Comparison of ENCODE assay signal across 21 cellular contexts in genomic region chr1:204460346-204460745, GRCh38. TPM values are rescaled to one million over a fixed set of nuclear protein-coding genes. Genes with fewer than 3 reads are reported as not detected.
DNase-seq lines count a peak whose midpoint lies in the region; ATAC-seq and TF ChIP-seq lines count a peak whose summit lies in the region.
"Had no signal": no experiment of that assay in that cellular context is flagged by ENCODE, and none has a peak within 500 bp of the region (broad histone marks: within the 10 kb centered on the region; RNA-seq: fewer than 3 reads in every experiment).

No MANE protein-coding gene starts in this region.

- no peak for TF ChIP-seq CTCF in CD4-positive, alpha-beta T cell (IDR thresholded peaks at IDR 0.05)
- no peak for TF ChIP-seq CTCF in HEK293 (tag by site-specific recombination; IDR thresholded peaks at IDR 0.05)
- TF ChIP-seq CTCF in esophagus squamous epithelium (IDR thresholded peaks at IDR 0.05): no peak

- CTCF ChIA-PET in CD4-positive, alpha-beta T cell (lab: Charles Lee): no interaction called here
- CTCF ChIA-PET in HEK293 (lab: Yijun Ruan, JAX): no interaction called here

- ATAC-seq in CD4-positive, alpha-beta T cell (ENCODE audit: poor library complexity): no peak

- no peaks in the 10 kb centered on the region for H3K9me3 ChIP-seq in CD4-positive, alpha-beta T cell (ENCODE audit: control insufficient read depth, low read length)
- no peaks in the 10 kb centered on the region for H3K9me3 ChIP-seq in HEK293 (ENCODE audit: control insufficient read depth, insufficient read depth, low read depth, low read length)
- no peaks in the 10 kb centered on the region for H3K9me3 ChIP-seq in esophagus squamous epithelium
- H3K9me3 ChIP-seq: BE2C, MG63, right lobe of liver, testis had no signal

- H3K36me3 Mint-ChIP-seq in CD4-positive, alpha-beta T cell (ENCODE audit: low read depth): peaks cover 81% of the 10 kb centered on the region

- no peak overlapping the region for H3K27ac ChIP-seq in CD4-positive, alpha-beta T cell (ENCODE audit: low read depth, low read length)
- no peak overlapping the region for H3K27ac ChIP-seq in HEK293 (ENCODE audit: extremely low read depth, low read depth, low read length)
- H3K27ac ChIP-seq in esophagus squamous epithelium: peak overlapping the region in 3 of 4 donors; percentile 48 to 73 (median 70)
- H3K27ac ChIP-seq in skin epidermis: peak overlapping the region in 11 of 21 experiments; percentile 1 to 87 (median 70)
- H3K27ac ChIP-seq: hepatocyte, right lobe of liver, RWPE1, testis had no signal

- POLR2A ChIA-PET in CD4-positive, alpha-beta T cell (lab: Charles Lee): interaction anchor here (1.3 kb wide), 1 partner anchor 34 kb away, joined by 5 read pairs; the partner anchor contains the start of gene PIK3C2B
- POLR2A ChIA-PET in HEK293 (lab: Yijun Ruan, JAX): no interaction called here

- H3K4me1 ChIP-seq in HEK293 (ENCODE audit: control insufficient read depth, insufficient read depth, low read length) (no peaks in the 10 kb centered on the region), esophagus squamous epithelium (peaks cover 19 to 65% (median 33%) of the 10 kb centered on the region in 3 donors)
- H3K4me1 ChIP-seq: right lobe of liver had no signal

- no peak overlapping the region for H3K4me3 ChIP-seq in HEK293 (ENCODE audit: low read depth, low read length)
- no peak overlapping the region for H3K4me3 ChIP-seq in esophagus squamous epithelium
- H3K4me3 ChIP-seq in skin epidermis: no peak overlapping the region
- H3K4me3 ChIP-seq: hepatocyte, MG63, right lobe of liver, testis had no signal

- no peak for TF ChIP-seq POLR2A in esophagus squamous epithelium (IDR thresholded peaks at IDR 0.05)

- intact Hi-C loops in CD4-positive, alpha-beta T cell (cut with DNase I, micrococcal nuclease): no loop called here
- intact Hi-C loops in esophagus squamous epithelium (cut with DNase I): no loop called here

- H3K27me3 Mint-ChIP-seq in CD4-positive, alpha-beta T cell: no peaks in the 10 kb centered on the region

- no peak overlapping the region for H3K4me3 Mint-ChIP-seq in CD4-positive, alpha-beta T cell
- H3K4me3 Mint-ChIP-seq: mesothelial cell of epicardium had no signal

- H3K9me3 Mint-ChIP-seq in CD4-positive, alpha-beta T cell: no peaks in the 10 kb centered on the region
- H3K9me3 Mint-ChIP-seq: mesothelial cell of epicardium had no signal

- H3K4me1 Mint-ChIP-seq in CD4-positive, alpha-beta T cell (ENCODE audit: low read depth): peaks cover 60% of the 10 kb centered on the region

- H3K36me3 ChIP-seq in HEK293 (ENCODE audit: control insufficient read depth in 2 of 2, insufficient read depth in 1 of 2, low read length in 2 of 2) (peaks cover 0 to 22% of the 10 kb centered on the region in 2 experiments; a peak in 1 of 3 replicates), esophagus squamous epithelium (peaks cover 6 to 97% (median 9%) of the 10 kb centered on the region in 3 donors)
- H3K36me3 ChIP-seq: MG63 had no signal

- no peak for DNase-seq in CD4-positive, alpha-beta T cell
- DNase-seq in esophagus squamous epithelium (lab: John Stamatoyannopoulos, UW) (no peak), foreskin melanocyte (no peak), 8988T (no peak), kidney tubule cell (ENCODE audit: low spot score) (no peak)
- DNase-seq: BE2C; DMS 273 treated with DMSO at 0.1 percent for 48 hours; effector CD4-positive, alpha-beta T cell; kidney; MG63; NCI-H446; NK-92 treated with Interleukin-12 subunit alpha and Interleukin-12 subunit beta, amount 100 ng/mL, for 24 hours; occipital lobe; right lobe of liver; stimulated activated CD4-positive, alpha-beta T cell treated with anti-CD3 and anti-CD28 coated beads, Interleukin-1b, Interleukin-23, amount 100 ng/mL, for 48 hours; testis had no signal

- H3K27me3 ChIP-seq in CD4-positive, alpha-beta T cell (ENCODE audit: control insufficient read depth, insufficient read depth, low read length): no peaks in the 10 kb centered on the region
- H3K27me3 ChIP-seq in esophagus squamous epithelium: no peaks in the 10 kb centered on the region
- H3K27me3 ChIP-seq: BE2C, hepatocyte, MG63, right lobe of liver, testis had no signal

- peak overlapping the region; percentile 75 for H3K27ac Mint-ChIP-seq in CD4-positive, alpha-beta T cell
- H3K27ac Mint-ChIP-seq: mesothelial cell of epicardium had no signal

- WGBS in esophagus squamous epithelium, 2 donors: 93 to 98% methylated on average over 4 to 8 of the region's 8 CpGs

TF ChIP-seq in HEK293, 187 proteins besides CTCF, POLR2A, EP300 and RAD21:
- TF ChIP-seq ZNF626 (tag by site-specific recombination; IDR thresholded peaks at IDR 0.05) (no peak), EGR2 (tag by site-specific recombination; IDR thresholded peaks at IDR 0.05; ENCODE audit: low read depth) (0 out of 2 replicates have a peak, but pooled peaks have one; percentile 16)

RNA-seq across cellular contexts. Expression of gene PIK3C2B, which starts 34.3 kb away (rescaled TPM):
- 10 to 100 TPM; 25.5 to 27.1 TPM for total RNA-seq in CD4-positive, alpha-beta T cell
- total RNA-seq in esophagus squamous epithelium: 10 to 100 TPM; 19.4 to 40.2 (median 21.3) TPM

RNA-seq across cellular contexts. Expression of gene PPP1R15B, which starts 48.7 kb away (rescaled TPM):
- total RNA-seq in CD4-positive, alpha-beta T cell: 100 to 1,000 TPM; 171 to 179 TPM
- total RNA-seq in esophagus squamous epithelium: 10 to 100 TPM; 29.5 to 42.3 (median 34.0) TPM

RNA-seq across cellular contexts. Expression of gene MDM4, which starts 55.9 kb away (rescaled TPM):
- 100 to 1,000 TPM; 260 to 266 TPM for total RNA-seq in CD4-positive, alpha-beta T cell
- total RNA-seq in esophagus squamous epithelium: 10 to 100 TPM; 13.2 to 62.8 (median 23.8) TPM

Comparison
In these comparisons a context has a peak if more than half of its experiments do, and no peak if none do; other contexts are left out.
1. H3K27ac ChIP-seq: peak in esophagus squamous epithelium (3 of 4) and skin epidermis (11 of 21); none in CD4-positive, alpha-beta T cell (single experiment) and HEK293 (single experiment).
2. RNA of gene MDM4, which starts 55.9 kb away (total RNA-seq): 260 to 266 TPM in CD4-positive, alpha-beta T cell; 13.2 to 62.8 TPM in esophagus squamous epithelium; every median in the first group is over 4 times any median in the second.